In genomic region chr9:133619791-133620190, GRCh38 we compare ENCODE assay signal across 1 cellular context.
TF ChIP-seq lines count a peak whose summit lies in the region.

No MANE protein-coding gene starts in this region.

TF ChIP-seq in GM23338, 12 proteins besides CTCF, POLR2A, EP300 and RAD21 (continued from another document):
- TF ChIP-seq, protein P1, sequence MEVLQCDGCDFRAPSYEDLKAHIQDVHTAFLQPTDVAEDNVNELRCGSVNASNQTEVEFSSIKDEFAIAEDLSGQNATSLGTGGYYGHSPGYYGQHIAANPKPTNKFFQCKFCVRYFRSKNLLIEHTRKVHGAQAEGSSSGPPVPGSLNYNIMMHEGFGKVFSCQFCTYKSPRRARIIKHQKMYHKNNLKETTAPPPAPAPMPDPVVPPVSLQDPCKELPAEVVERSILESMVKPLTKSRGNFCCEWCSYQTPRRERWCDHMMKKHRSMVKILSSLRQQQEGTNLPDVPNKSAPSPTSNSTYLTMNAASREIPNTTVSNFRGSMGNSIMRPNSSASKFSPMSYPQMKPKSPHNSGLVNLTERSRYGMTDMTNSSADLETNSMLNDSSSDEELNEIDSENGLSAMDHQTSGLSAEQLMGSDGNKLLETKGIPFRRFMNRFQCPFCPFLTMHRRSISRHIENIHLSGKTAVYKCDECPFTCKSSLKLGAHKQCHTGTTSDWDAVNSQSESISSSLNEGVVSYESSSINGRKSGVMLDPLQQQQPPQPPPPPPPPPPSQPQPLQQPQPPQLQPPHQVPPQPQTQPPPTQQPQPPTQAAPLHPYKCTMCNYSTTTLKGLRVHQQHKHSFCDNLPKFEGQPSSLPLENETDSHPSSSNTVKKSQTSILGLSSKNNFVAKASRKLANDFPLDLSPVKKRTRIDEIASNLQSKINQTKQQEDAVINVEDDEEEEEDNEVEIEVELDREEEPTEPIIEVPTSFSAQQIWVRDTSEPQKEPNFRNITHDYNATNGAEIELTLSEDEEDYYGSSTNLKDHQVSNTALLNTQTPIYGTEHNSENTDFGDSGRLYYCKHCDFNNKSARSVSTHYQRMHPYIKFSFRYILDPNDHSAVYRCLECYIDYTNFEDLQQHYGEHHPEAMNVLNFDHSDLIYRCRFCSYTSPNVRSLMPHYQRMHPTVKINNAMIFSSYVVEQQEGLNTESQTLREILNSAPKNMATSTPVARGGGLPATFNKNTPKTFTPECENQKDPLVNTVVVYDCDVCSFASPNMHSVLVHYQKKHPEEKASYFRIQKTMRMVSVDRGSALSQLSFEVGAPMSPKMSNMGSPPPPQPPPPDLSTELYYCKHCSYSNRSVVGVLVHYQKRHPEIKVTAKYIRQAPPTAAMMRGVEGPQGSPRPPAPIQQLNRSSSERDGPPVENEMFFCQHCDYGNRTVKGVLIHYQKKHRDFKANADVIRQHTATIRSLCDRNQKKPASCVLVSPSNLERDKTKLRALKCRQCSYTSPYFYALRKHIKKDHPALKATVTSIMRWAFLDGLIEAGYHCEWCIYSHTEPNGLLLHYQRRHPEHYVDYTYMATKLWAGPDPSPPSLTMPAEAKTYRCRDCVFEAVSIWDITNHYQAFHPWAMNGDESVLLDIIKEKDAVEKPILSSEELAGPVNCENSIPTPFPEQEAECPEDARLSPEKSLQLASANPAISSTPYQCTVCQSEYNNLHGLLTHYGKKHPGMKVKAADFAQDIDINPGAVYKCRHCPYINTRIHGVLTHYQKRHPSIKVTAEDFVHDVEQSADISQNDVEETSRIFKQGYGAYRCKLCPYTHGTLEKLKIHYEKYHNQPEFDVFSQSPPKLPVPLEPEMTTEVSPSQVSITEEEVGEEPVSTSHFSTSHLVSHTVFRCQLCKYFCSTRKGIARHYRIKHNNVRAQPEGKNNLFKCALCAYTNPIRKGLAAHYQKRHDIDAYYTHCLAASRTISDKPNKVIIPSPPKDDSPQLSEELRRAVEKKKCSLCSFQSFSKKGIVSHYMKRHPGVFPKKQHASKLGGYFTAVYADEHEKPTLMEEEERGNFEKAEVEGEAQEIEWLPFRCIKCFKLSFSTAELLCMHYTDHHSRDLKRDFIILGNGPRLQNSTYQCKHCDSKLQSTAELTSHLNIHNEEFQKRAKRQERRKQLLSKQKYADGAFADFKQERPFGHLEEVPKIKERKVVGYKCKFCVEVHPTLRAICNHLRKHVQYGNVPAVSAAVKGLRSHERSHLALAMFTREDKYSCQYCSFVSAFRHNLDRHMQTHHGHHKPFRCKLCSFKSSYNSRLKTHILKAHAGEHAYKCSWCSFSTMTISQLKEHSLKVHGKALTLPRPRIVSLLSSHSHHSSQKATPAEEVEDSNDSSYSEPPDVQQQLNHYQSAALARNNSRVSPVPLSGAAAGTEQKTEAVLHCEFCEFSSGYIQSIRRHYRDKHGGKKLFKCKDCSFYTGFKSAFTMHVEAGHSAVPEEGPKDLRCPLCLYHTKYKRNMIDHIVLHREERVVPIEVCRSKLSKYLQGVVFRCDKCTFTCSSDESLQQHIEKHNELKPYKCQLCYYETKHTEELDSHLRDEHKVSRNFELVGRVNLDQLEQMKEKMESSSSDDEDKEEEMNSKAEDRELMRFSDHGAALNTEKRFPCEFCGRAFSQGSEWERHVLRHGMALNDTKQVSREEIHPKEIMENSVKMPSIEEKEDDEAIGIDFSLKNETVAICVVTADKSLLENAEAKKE (CRISPR knock-in tag; IDR thresholded peaks at IDR 0.05), result no peak
- TF ChIP-seq EZH2phosphoT487 (IDR thresholded peaks at IDR 0.05; ENCODE audit: unreplicated experiment), result no peak
- TF ChIP-seq ZNF114 (CRISPR knock-in tag; IDR thresholded peaks at IDR 0.05), result no peak
- no peak for TF ChIP-seq EZH2 (IDR thresholded peaks at IDR 0.05; ENCODE audit: low read depth, unreplicated experiment)
- TF ChIP-seq, protein P2, sequence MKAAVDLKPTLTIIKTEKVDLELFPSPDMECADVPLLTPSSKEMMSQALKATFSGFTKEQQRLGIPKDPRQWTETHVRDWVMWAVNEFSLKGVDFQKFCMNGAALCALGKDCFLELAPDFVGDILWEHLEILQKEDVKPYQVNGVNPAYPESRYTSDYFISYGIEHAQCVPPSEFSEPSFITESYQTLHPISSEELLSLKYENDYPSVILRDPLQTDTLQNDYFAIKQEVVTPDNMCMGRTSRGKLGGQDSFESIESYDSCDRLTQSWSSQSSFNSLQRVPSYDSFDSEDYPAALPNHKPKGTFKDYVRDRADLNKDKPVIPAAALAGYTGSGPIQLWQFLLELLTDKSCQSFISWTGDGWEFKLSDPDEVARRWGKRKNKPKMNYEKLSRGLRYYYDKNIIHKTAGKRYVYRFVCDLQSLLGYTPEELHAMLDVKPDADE (IDR thresholded peaks at IDR 0.05), result no peak
